8 cellular contexts compared by ENCODE assay signal in genomic region chr3:152444029-152444641, GRCh38.
DNase-seq lines count a peak whose midpoint lies in the region; ATAC-seq, FAIRE-seq and TF ChIP-seq lines count a peak whose summit lies in the region.

No MANE protein-coding gene starts in this region.

- intact Hi-C loops in HepG2 (cut with micrococcal nuclease; ENCODE audit: unreplicated experiment) = loop anchor here (1.0 to 10.0 kb wide), 5 partner anchors 139 to 372 kb away; partner anchors contain the start of gene MBNL1
- intact Hi-C loops in uterus (cut with DNase I; ENCODE audit: low total_unique reads) = no loop called here

- TF ChIP-seq POLR2A in HepG2 (IDR thresholded peaks at IDR 0.05; ENCODE audit: insufficient read depth in 1 of 2, low read depth in 2 of 2, low read length in 2 of 2) = no peak
- TF ChIP-seq POLR2A in uterus (IDR thresholded peaks at IDR 0.05) = no peak

- no peaks in the 10 kb centered on the region for H3K9me2 ChIP-seq in GM23248 (ENCODE audit: insufficient read depth)

- in situ Hi-C loops in Caki2 (cut with HindIII; ENCODE audit: low pct_unique_long_range_greater_than_20kb, low sequenced_read_pairs) = no loop called here
- in situ Hi-C loops in GM23248 (cut with MboI) = loop anchor here (10.0 kb wide), 2 partner anchors 179 to 369 kb away; partner anchors contain the start of gene MBNL1
- in situ Hi-C loops in HepG2 (cut with HindIII; ENCODE audit: extremely low pct_ligation_motif_present, low pct_unique_long_range_greater_than_20kb) = loop anchor here (10.0 kb wide), 1 partner anchor 259 kb away; no protein-coding TSS in a partner anchor

- H3K79me2 ChIP-seq in GM23248 (ENCODE audit: insufficient read depth) = peaks cover 100% of the 10 kb centered on the region
- H3K79me2 ChIP-seq in HepG2 (ENCODE audit: insufficient read depth, low read length) = no peaks in the 10 kb centered on the region

- H3K27ac ChIP-seq in GM23248 (peak overlapping the region; percentile 11; the same call in 1 of the 2 replicates), HepG2 (ENCODE audit: extremely low read length, insufficient read depth, low read length) (no peak overlapping the region), uterus (peak overlapping the region; percentile 44 to 85)

- WGBS in GM23248 (ENCODE audit: low coverage in 1 of 2, low lambda C conversion rate in 2 of 2, missing lambda C conversion rate in 2 of 2), 2 experiments = 13 to 14% methylated on average over 8 of the region's 8 CpGs
- WGBS in HepG2 (ENCODE audit: low lambda C conversion rate) = 61% methylated on average over 8 of the region's 8 CpGs

- TF ChIP-seq RAD21 in HepG2 (CRISPR knock-in tag; IDR thresholded peaks at IDR 0.05) = peak; percentile 34; the same call in 1 of the 2 replicates

- TF ChIP-seq CTCF in HepG2 (CRISPR knock-in tag; IDR thresholded peaks at IDR 0.05) (peak; percentile 65), uterus (IDR thresholded peaks at IDR 0.05) (peak; percentile 72 to 85 (median 74))

- H4K20me1 ChIP-seq in GM23248 (ENCODE audit: insufficient read depth) (no peaks in the 10 kb centered on the region), HepG2 (ENCODE audit: insufficient read depth, low read length) (no peaks in the 10 kb centered on the region; the same call in 1 of the 2 replicates)

- H2AFZ ChIP-seq in GM23248 (no peak overlapping the region), HepG2 (ENCODE audit: low read length) (no peak overlapping the region)

- peak; percentile 48 for DNase-seq in Caki2 (ENCODE audit: low read depth)
- DNase-seq in GM23248 = peak; percentile 75
- DNase-seq in NCI-H82 treated with DMSO at 0.1 percent for 48 hours (lab: John Stamatoyannopoulos, UW; ENCODE audit: unreplicated experiment) = peak; percentile 16
- DNase-seq in cerebellar cortex (ENCODE audit: low spot score) = peak; percentile 83
- DNase-seq in HepG2 (ENCODE audit: low spot score) = peak; percentile 42
- DNase-seq in uterus = no peak
- DNase-seq in stimulated activated CD4-positive, alpha-beta T cell treated with anti-CD3 and anti-CD28 coated beads, Interleukin-15, amount 100 ng/mL, for 24 hours = no peak
- no peak for DNase-seq in NCI-H187 (lab: John Stamatoyannopoulos, UW)

- BruUV-seq in HepG2 (replicated peaks; lab: Mats Ljungman, UMichigan) = no TSS peak

- peaks cover 27% of the 10 kb centered on the region for H3K4me1 ChIP-seq in GM23248 (ENCODE audit: insufficient read depth)
- H3K4me1 ChIP-seq in HepG2 (ENCODE audit: insufficient read depth, low read length) = no peaks in the 10 kb centered on the region
- H3K4me1 ChIP-seq in uterus = peaks cover 0 to 10% of the 10 kb centered on the region in 2 donors

- H3K4me2 ChIP-seq in GM23248 (ENCODE audit: unreplicated experiment) (peak overlapping the region; percentile 60), HepG2 (ENCODE audit: low read depth, low read length) (no peak overlapping the region)

- H3K9ac ChIP-seq in GM23248 (peak overlapping the region; percentile 31), HepG2 (ENCODE audit: insufficient read depth, low read depth, low read length) (no peak overlapping the region)

- no peaks in the 10 kb centered on the region for H3K9me3 ChIP-seq in GM23248 (ENCODE audit: low read depth)
- H3K9me3 ChIP-seq in HepG2 (ENCODE audit: low read length) = no peaks in the 10 kb centered on the region
- H3K9me3 ChIP-seq in uterus = no peaks in the 10 kb centered on the region

- CTCF ChIA-PET in HepG2 (lab: Yijun Ruan, JAX; ENCODE audit: low intra/inter-chr PET ratio, low total read pairs) = interaction anchor here (1.0 to 3.9 kb wide), 3 partner anchors 175 to 260 kb away, joined by 3 to 28 read pairs (median 6); partner anchors contain the start of gene MBNL1

- H3K27me3 ChIP-seq in GM23248 (replicated peaks; ENCODE audit: insufficient read depth) (no peaks in the 10 kb centered on the region), HepG2 (ENCODE audit: control insufficient read depth in 1 of 2, insufficient read depth in 2 of 2, low read length in 2 of 2) (no peaks in the 10 kb centered on the region), uterus (no peaks in the 10 kb centered on the region)

- H3K4me3 ChIP-seq in GM23248 (no peak overlapping the region; the same call in 1 of the 2 replicates), HepG2 (replicated peaks in 1 of 3; ENCODE audit: insufficient read depth in 1 of 3, low read depth in 2 of 3, low read length in 3 of 3) (no peak overlapping the region), uterus (peak overlapping the region in 1 of 2 donors; percentile 7)

- peak; percentile 42; the same call in 1 of the 3 replicates for ATAC-seq in HepG2

- POLR2A ChIA-PET in HepG2 (lab: Yijun Ruan, JAX) = interaction anchor here (1.2 kb wide), 1 partner anchor 175 kb away, joined by 6 read pairs; the partner anchor contains the start of gene MBNL1

- H3F3A ChIP-seq in GM23248 (ENCODE audit: insufficient read depth) = 0 out of 2 replicates have a peak, but pooled peaks cover 9% of the 10 kb centered on the region

- H3K36me3 ChIP-seq in GM23248 (ENCODE audit: low read depth) = peaks cover 25% of the 10 kb centered on the region
- H3K36me3 ChIP-seq in HepG2 (replicated peaks in 1 of 2; ENCODE audit: control insufficient read depth in 1 of 2, insufficient read depth in 2 of 2, low read length in 2 of 2) = peaks cover 10 to 21% of the 10 kb centered on the region in 2 experiments
- no peaks in the 10 kb centered on the region for H3K36me3 ChIP-seq in uterus

- TF ChIP-seq EP300 in HepG2 (IDR thresholded peaks at IDR 0.05; ENCODE audit: low read depth in 2 of 2, low read length in 2 of 2) (no peak), HepG2 (CRISPR knock-in tag; IDR thresholded peaks at IDR 0.05; ENCODE audit: borderline replicate concordance) (no peak)

- FAIRE-seq in HepG2 (lab: Jason Lieb, UNC) = peak; percentile 75

TF ChIP-seq in HepG2, 621 proteins besides CTCF, POLR2A, EP300 and RAD21:
- TF ChIP-seq SMC3 (IDR thresholded peaks at IDR 0.05; ENCODE audit: low read length) (peak; percentile 64), STAG1 (CRISPR knock-in tag; IDR thresholded peaks at IDR 0.05) (peak; percentile 88), SP2 (CRISPR knock-in tag; IDR thresholded peaks at IDR 0.05) (no peak)
TF ChIP-seq in HepG2: peak in this region for 2.

Comparison
In these comparisons a context has a peak if more than half of its experiments do, and no peak if none do; other contexts are left out.
1. DNase-seq: peak in Caki2 (single experiment), GM23248 (single experiment), NCI-H82 treated with DMSO at 0.1 percent for 48 hours (single experiment), cerebellar cortex (single experiment) and HepG2 (single experiment); none in uterus (0 of 2), stimulated activated CD4-positive, alpha-beta T cell treated with anti-CD3 and anti-CD28 coated beads, Interleukin-15, amount 100 ng/mL, for 24 hours (single experiment) and NCI-H187 (0 of 2).